Comparison of ENCODE assay signal across 9 cellular contexts in the genomic region with DNA sequence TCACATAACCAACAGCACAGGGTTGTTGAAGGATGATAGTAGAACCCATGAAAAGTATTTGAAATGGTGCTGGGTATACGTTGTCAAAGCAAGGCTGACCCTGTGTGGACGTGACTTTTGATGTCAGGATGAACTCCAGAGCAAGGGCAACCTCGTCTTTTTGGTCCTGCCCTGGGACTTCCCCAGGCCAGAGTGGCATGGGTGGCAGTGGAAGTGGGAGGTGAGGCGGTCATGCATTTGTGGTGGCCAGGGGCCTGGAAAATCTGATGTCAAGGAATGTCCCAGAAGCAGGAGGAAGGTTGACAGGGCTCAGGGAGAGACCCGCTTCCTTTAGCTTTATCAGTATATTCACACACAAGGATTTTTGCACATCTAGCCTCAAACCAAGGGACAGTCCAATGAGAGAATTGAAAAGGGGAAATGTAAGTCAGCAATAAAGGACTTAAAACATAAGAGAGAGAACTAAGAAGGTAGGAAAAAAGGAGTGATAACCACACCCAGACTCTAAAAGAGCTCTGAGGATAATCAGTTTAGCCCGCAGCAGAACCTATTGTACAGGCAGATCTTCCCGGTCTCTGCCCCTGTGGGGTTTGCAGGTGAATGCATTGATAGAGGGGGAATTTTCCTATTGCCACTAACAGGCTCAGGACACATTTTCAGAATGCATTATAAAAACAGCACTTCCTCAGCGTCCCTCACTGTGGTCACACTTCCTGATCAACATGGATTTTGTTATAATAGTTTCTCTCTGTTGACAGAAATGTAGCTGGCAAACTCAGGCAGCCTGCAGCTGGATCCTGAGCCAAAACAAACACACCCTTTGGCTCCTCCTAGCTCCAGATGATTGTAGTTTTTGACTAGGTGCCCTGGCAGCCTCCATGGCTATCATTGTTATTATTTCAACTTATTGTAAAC.
DNase-seq lines count a peak whose midpoint lies in the region; ATAC-seq and TF ChIP-seq lines count a peak whose summit lies in the region.
"Had no signal": no experiment of that assay in that cellular context is flagged by ENCODE, and none has a peak within 500 bp of the region (broad histone marks: within the 10 kb centered on the region; RNA-seq: fewer than 3 reads in every experiment).

No MANE protein-coding gene starts in this region.

- H3K9me3 ChIP-seq in BLaER1 treated with 17β-estradiol and CSF1 and Interleukin-3, amounts not matched to agents 10 nM and 100 nM (replicated peaks in 1 of 11): no peaks in the 10 kb centered on the region
- H3K9me3 ChIP-seq in lung (ENCODE audit: control insufficient read depth in 2 of 2, insufficient read depth in 1 of 2, low read length in 1 of 2) (no peaks in the 10 kb centered on the region), vagina (no peaks in the 10 kb centered on the region)

- no peaks in the 10 kb centered on the region for H4K20me1 ChIP-seq in BLaER1 treated with 17β-estradiol and CSF1 and Interleukin-3, amounts not matched to agents 10 nM and 100 nM

- TF ChIP-seq CTCF in lung (IDR thresholded peaks at IDR 0.05; ENCODE audit: control extremely low read depth, extremely low read depth) (no peak), vagina (IDR thresholded peaks at IDR 0.05) (no peak)

- in situ Hi-C loops in T47D (cut with HindIII; ENCODE audit: low pct_unique_long_range_greater_than_20kb, low sequenced_read_pairs): no loop called here

- peak overlapping the region in 9 of 11 experiments; percentile 5 to 53 (median 33); a peak in 11 of 22 replicates for H3K4me2 ChIP-seq in BLaER1 treated with 17β-estradiol and CSF1 and Interleukin-3, amounts not matched to agents 10 nM and 100 nM

- intact Hi-C loops in vagina (cut with DNase I): no loop called here

- H3K36me3 ChIP-seq in BLaER1 treated with 17β-estradiol and CSF1 and Interleukin-3, amounts not matched to agents 10 nM and 100 nM: no peaks in the 10 kb centered on the region
- no peaks in the 10 kb centered on the region for H3K36me3 ChIP-seq in lung (ENCODE audit: control insufficient read depth in 2 of 2, insufficient read depth in 2 of 2, low read length in 2 of 2)
- H3K36me3 ChIP-seq in vagina: no peaks in the 10 kb centered on the region

- ATAC-seq in lung (ENCODE audit: insufficient read depth, low FRiP score) (peak; percentile 53), GM18517 (IDR thresholded peaks at IDR 0.05; ENCODE audit: unreplicated experiment) (no peak), HG03571 (IDR thresholded peaks at IDR 0.05; ENCODE audit: unreplicated experiment) (no peak)

- no peak overlapping the region for H3K4me3 ChIP-seq in BLaER1 treated with 17β-estradiol and CSF1 and Interleukin-3, amounts not matched to agents 10 nM and 100 nM
- H3K4me3 ChIP-seq in lung (no peak overlapping the region), vagina (no peak overlapping the region)

- WGBS in lung, 2 donors: 55 to 68% methylated on average over 8 of the region's 8 CpGs

- peak; percentile 77 for DNase-seq in NCI-H146 treated with DMSO at 0.1 percent for 48 hours (lab: John Stamatoyannopoulos, UW; ENCODE audit: unreplicated experiment)
- peak; percentile 17 to 81 for DNase-seq in T47D (ENCODE audit: low read depth in 1 of 2, low spot score in 1 of 2)
- DNase-seq in lung (ENCODE audit: low spot score): peak; percentile 68
- no peak for DNase-seq in vagina (ENCODE audit: extremely low spot score in 2 of 2)
- no peak for DNase-seq in activated T-cell treated with anti-CD3 and anti-CD28 coated beads for 4 hours
- DNase-seq: naive B cell had no signal

- 0 out of 22 replicates have a peak overlapping the region, but pooled peaks of 2 of the 11 experiments have one; percentile 9 to 28 for H3K9ac ChIP-seq in BLaER1 treated with 17β-estradiol and CSF1 and Interleukin-3, amounts not matched to agents 10 nM and 100 nM

- no peak overlapping the region for H3K27ac ChIP-seq in BLaER1 treated with 17β-estradiol and CSF1 and Interleukin-3, amounts not matched to agents 10 nM and 100 nM
- peak overlapping the region in 1 of 2 donors; percentile 72 for H3K27ac ChIP-seq in lung (ENCODE audit: low read depth in 1 of 2, low read length in 1 of 2)
- H3K27ac ChIP-seq in vagina: no peak overlapping the region

- TF ChIP-seq POLR2A in vagina (IDR thresholded peaks at IDR 0.05): no peak

- peaks cover 7 to 19% (median 14%) of the 10 kb centered on the region in 10 experiments; a peak in 17 of 20 replicates for H3K4me1 ChIP-seq in BLaER1 treated with 17β-estradiol and CSF1 and Interleukin-3, amounts not matched to agents 10 nM and 100 nM
- H3K4me1 ChIP-seq in lung (ENCODE audit: control insufficient read depth in 2 of 2, insufficient read depth in 2 of 2, low read length in 2 of 2): peaks cover 3 to 10% of the 10 kb centered on the region in 2 donors
- H3K4me1 ChIP-seq in vagina: peaks cover 16% of the 10 kb centered on the region

- H3K27me3 ChIP-seq in BLaER1 treated with 17β-estradiol and CSF1 and Interleukin-3, amounts not matched to agents 10 nM and 100 nM: no peaks in the 10 kb centered on the region
- H3K27me3 ChIP-seq in lung (ENCODE audit: control insufficient read depth, insufficient read depth): no peaks in the 10 kb centered on the region
- H3K27me3 ChIP-seq in vagina: no peaks in the 10 kb centered on the region

Comparison
In these comparisons a context has a peak if more than half of its experiments do, and no peak if none do; other contexts are left out.
1. DNase-seq: peak in NCI-H146 treated with DMSO at 0.1 percent for 48 hours (single experiment), T47D (2 of 2) and lung (single experiment); none in vagina (0 of 2) and activated T-cell treated with anti-CD3 and anti-CD28 coated beads for 4 hours (single experiment).